Comparison of ENCODE assay signal across 8 cellular contexts in genomic region chr5:143354025-143354424, GRCh38. TPM values are rescaled to one million over a fixed set of nuclear protein-coding genes. Genes with fewer than 3 reads are reported as not detected.
DNase-seq lines count a peak whose midpoint lies in the region; ATAC-seq and TF ChIP-seq lines count a peak whose summit lies in the region.

No MANE protein-coding gene starts in this region.

- H3K27me3 ChIP-seq in IMR-90 (ENCODE audit: control insufficient read depth, insufficient read depth, low read length) (no peaks in the 10 kb centered on the region), spleen (replicated peaks in 1 of 7) (no peaks in the 10 kb centered on the region), WERI-Rb-1 (ENCODE audit: insufficient read depth, low read depth, severe bottlenecking) (no peaks in the 10 kb centered on the region)

- no peak overlapping the region for H4K8ac ChIP-seq in IMR-90 (ENCODE audit: low read depth in 2 of 2, low read length in 2 of 2)

- H4K20me1 ChIP-seq in IMR-90 (ENCODE audit: insufficient read depth, low read length), result peaks cover 56% of the 10 kb centered on the region; the same call in 1 of the 2 replicates

- no peak overlapping the region for H3K4ac ChIP-seq in IMR-90 (ENCODE audit: low read depth, low read length)

- no peak overlapping the region for H3K23ac ChIP-seq in IMR-90 (ENCODE audit: low read depth, low read length)

- CTCF ChIA-PET in IMR-90 (lab: Yijun Ruan, JAX), result no interaction called here

- no peak overlapping the region for H2AK5ac ChIP-seq in IMR-90 (ENCODE audit: low read depth, low read length)

- no peaks in the 10 kb centered on the region for H3K9me3 ChIP-seq in IMR-90 (ENCODE audit: control insufficient read depth, insufficient read depth, low read length)
- H3K9me3 ChIP-seq in spleen, result no peaks in the 10 kb centered on the region
- no peaks in the 10 kb centered on the region for H3K9me3 ChIP-seq in WERI-Rb-1 (ENCODE audit: severe bottlenecking)

- no peak overlapping the region for H2AK9ac ChIP-seq in IMR-90 (replicated peaks; ENCODE audit: low read depth, low read length, poor library complexity)

- no peak overlapping the region for H3K14ac ChIP-seq in IMR-90 (replicated peaks; ENCODE audit: low read depth, low read length)

- H3K4me3 ChIP-seq in IMR-90 (ENCODE audit: insufficient read depth, low read depth, low read length) (no peak overlapping the region), spleen (peak overlapping the region in 3 of 8 donors; percentile 2 to 16 (median 8)), WERI-Rb-1 (ENCODE audit: low read depth, low read length) (no peak overlapping the region)

- H2BK120ac ChIP-seq in IMR-90 (ENCODE audit: low read depth, low read length), result no peak overlapping the region

- no peaks in the 10 kb centered on the region for H3K9me3 Mint-ChIP-seq in central memory CD8-positive, alpha-beta T cell

- H2BK20ac ChIP-seq in IMR-90 (ENCODE audit: low read depth, low read length), result no peak overlapping the region

- intact Hi-C loops in IMR-90 (cut with micrococcal nuclease) (loop anchor here (2.0 kb wide), 1 partner anchor 13 kb away; no protein-coding TSS in a partner anchor), spleen (cut with DNase I; ENCODE audit: low total_unique reads) (no loop called here)

- no peak for TF ChIP-seq RAD21 in IMR-90 (IDR thresholded peaks at IDR 0.05; ENCODE audit: low read length)

- H3K36me3 ChIP-seq in IMR-90 (ENCODE audit: control insufficient read depth, insufficient read depth, low read length), result peaks cover 2% of the 10 kb centered on the region; the same call in 1 of the 2 replicates
- no peaks in the 10 kb centered on the region for H3K36me3 ChIP-seq in spleen
- H3K36me3 ChIP-seq in WERI-Rb-1, result no peaks in the 10 kb centered on the region

- no peak overlapping the region for H2BK5ac ChIP-seq in IMR-90 (ENCODE audit: low read depth, low read length, poor library complexity, severe bottlenecking)

- DNase-seq in IMR-90 (no peak), spleen (no peak), NCI-H446 treated with DMSO at 0.1 percent for 48 hours (lab: John Stamatoyannopoulos, UW) (no peak), DMS79 (lab: John Stamatoyannopoulos, UW) (no peak), WERI-Rb-1 (no peak)
- no peak for DNase-seq in central memory CD8-positive, alpha-beta T cell (ENCODE audit: low spot score in 2 of 2)
- DNase-seq in stimulated activated CD4-positive, alpha-beta T cell treated with anti-CD3 and anti-CD28 coated beads, Interleukin-15, amount 100 ng/mL, for 24 hours, result no peak

- H3K27ac Mint-ChIP-seq in central memory CD8-positive, alpha-beta T cell (ENCODE audit: low read depth), result peak overlapping the region; percentile 89

- no peak overlapping the region for H3K27ac ChIP-seq in IMR-90 (ENCODE audit: insufficient read depth, low read length)
- H3K27ac ChIP-seq in spleen, result peak overlapping the region in 7 of 8 donors; percentile 22 to 73 (median 64)
- H3K27ac ChIP-seq in WERI-Rb-1, result no peak overlapping the region

- peak; percentile 41 for ATAC-seq in GM19467 (IDR thresholded peaks at IDR 0.05; ENCODE audit: unreplicated experiment)
- no peak for ATAC-seq in IMR-90 (ENCODE audit: low read depth)
- no peak for ATAC-seq in central memory CD8-positive, alpha-beta T cell (replicated peaks; ENCODE audit: extremely low read depth, poor library complexity, severe bottlenecking)

- peak overlapping the region; percentile 41; the same call in 1 of the 2 replicates for H3K4me2 ChIP-seq in IMR-90 (ENCODE audit: low read depth, low read length)

- no peak overlapping the region for H4K5ac ChIP-seq in IMR-90 (ENCODE audit: low read depth, low read length)

- H3K27me3 Mint-ChIP-seq in central memory CD8-positive, alpha-beta T cell, result no peaks in the 10 kb centered on the region

- no peak overlapping the region for H4K91ac ChIP-seq in IMR-90 (ENCODE audit: insufficient read depth, low read depth, low read length)

- WGBS in IMR-90 (ENCODE audit: extremely low coverage in 2 of 2, insufficient read length in 1 of 2), 2 experiments, result no CpG with 5 or more reads among the region's 3 CpGs
- 27 to 43% (median 33%) methylated on average over 3 of the region's 3 CpGs for WGBS in spleen, 5 donors

- peaks cover 10% of the 10 kb centered on the region for H3K4me1 ChIP-seq in IMR-90 (ENCODE audit: control insufficient read depth, insufficient read depth, low read length)
- peaks cover 42 to 100% (median 93%) of the 10 kb centered on the region in 6 donors for H3K4me1 ChIP-seq in spleen

- no peak for TF ChIP-seq POLR2A in IMR-90 (IDR thresholded peaks at IDR 0.05; ENCODE audit: low read depth, low read length)
- TF ChIP-seq POLR2A in spleen (IDR thresholded peaks at IDR 0.05), result no peak

- H3K18ac ChIP-seq in IMR-90 (ENCODE audit: low read depth, low read length), result no peak overlapping the region

- peaks cover 6% of the 10 kb centered on the region for H3K36me3 Mint-ChIP-seq in central memory CD8-positive, alpha-beta T cell (ENCODE audit: insufficient read depth)

- no peak overlapping the region for H2AFZ ChIP-seq in IMR-90 (replicated peaks; ENCODE audit: low read length, poor library complexity)

- H3K56ac ChIP-seq in IMR-90 (ENCODE audit: extremely low read depth, insufficient read depth, low read length), result no peak overlapping the region

- dilution Hi-C loops in IMR-90 (cut with HindIII; ENCODE audit: low sequenced_read_pairs, unreplicated experiment), result no loop called here

- H3K9ac ChIP-seq in IMR-90 (ENCODE audit: low read depth, low read length), result no peak overlapping the region; the same call in 1 of the 2 replicates

- no TSS peak for BruUV-seq in IMR-90 (replicated peaks; lab: Mats Ljungman, UMichigan)

- H3K4me1 Mint-ChIP-seq in central memory CD8-positive, alpha-beta T cell, result peaks cover 48% of the 10 kb centered on the region

- H3K79me1 ChIP-seq in IMR-90 (ENCODE audit: low read depth in 1 of 2, low read length in 2 of 2), result peaks cover 26 to 72% of the 10 kb centered on the region in 2 experiments; a peak in 3 of 4 replicates

- POLR2A ChIA-PET in IMR-90 (lab: Charles Lee; ENCODE audit: unreplicated experiment), result no interaction called here

- peak overlapping the region; percentile 77 for H3K4me3 Mint-ChIP-seq in central memory CD8-positive, alpha-beta T cell

- in situ Hi-C loops in IMR-90 (cut with MboI; ENCODE audit: low sequenced_read_pairs), result no loop called here

- TF ChIP-seq CTCF in IMR-90 (conservative IDR thresholded peaks at IDR 0.05; ENCODE audit: low read depth, low read length), result no peak
- no peak for TF ChIP-seq CTCF in spleen (IDR thresholded peaks at IDR 0.05 in 8 of 11, conservative IDR thresholded peaks at IDR 0.05 in 3 of 11)
- TF ChIP-seq CTCF in WERI-Rb-1 (IDR thresholded peaks at IDR 0.05; ENCODE audit: low read depth, low read length), result no peak

- peaks cover 8% of the 10 kb centered on the region for H3K9me1 ChIP-seq in IMR-90 (ENCODE audit: insufficient read depth, low read length)

- H2BK15ac ChIP-seq in IMR-90 (ENCODE audit: low read depth, low read length), result no peak overlapping the region

TF ChIP-seq in IMR-90, 13 proteins besides CTCF, POLR2A, EP300 and RAD21:
- no peak for TF ChIP-seq SMC3 (IDR thresholded peaks at IDR 0.05; ENCODE audit: low read depth, low read length)
- no peak for TF ChIP-seq CEBPB (IDR thresholded peaks at IDR 0.05; ENCODE audit: low read depth, low read length)
- no peak for TF ChIP-seq BHLHE40 (IDR thresholded peaks at IDR 0.05; ENCODE audit: low read depth, low read length)
- TF ChIP-seq RCOR1 (IDR thresholded peaks at IDR 0.05; ENCODE audit: insufficient replicate concordance, low read length), result no peak
- no peak for TF ChIP-seq USF2 (IDR thresholded peaks at IDR 0.05; ENCODE audit: low read depth, low read length)
- no peak for TF ChIP-seq MAFK (IDR thresholded peaks at IDR 0.05; ENCODE audit: low read depth, low read length)
- no peak for TF ChIP-seq CHD1 (IDR thresholded peaks at IDR 0.05; ENCODE audit: low read depth, low read length)
- no peak for TF ChIP-seq NFE2L2 (IDR thresholded peaks at IDR 0.05; ENCODE audit: low read depth, low read length)
- no peak for TF ChIP-seq ELK1 (IDR thresholded peaks at IDR 0.05; ENCODE audit: borderline replicate concordance, low read depth, low read length)
- no peak for TF ChIP-seq FOS (IDR thresholded peaks at IDR 0.05; ENCODE audit: low read depth, low read length)
- TF ChIP-seq MAZ (IDR thresholded peaks at IDR 0.05; ENCODE audit: borderline replicate concordance, low read depth, low read length), result no peak
- TF ChIP-seq MXI1 (IDR thresholded peaks at IDR 0.05; ENCODE audit: borderline replicate concordance, low read depth, low read length), result no peak
- TF ChIP-seq RFX5 (IDR thresholded peaks at IDR 0.05; ENCODE audit: low read depth, low read length), result no peak

RNA-seq across cellular contexts. Expression of gene NR3C1, which starts 49.5 kb away (rescaled TPM):
- 62.8 and 77.4 TPM in 2 replicates for total RNA-seq in IMR-90 (2012; rRNA removed)
- polyA plus RNA-seq in IMR-90 (2012; rRNA removed), result 11.9 and 13.7 TPM in 2 replicates
- polyA plus RNA-seq in IMR-90 (2012; cell fraction: cytosol; rRNA removed), result 3.5 and 4.8 TPM in 2 replicates
- polyA plus RNA-seq in IMR-90 (2012; cell fraction: nucleus; rRNA removed; ENCODE audit: low replicate concordance), result 2.3 and 15.5 TPM in 2 replicates
- total RNA-seq in spleen, result 10 to 100 TPM; 58.4 to 97.8 (median 85.0) TPM
- 10 to 100 TPM; 18.2 to 23.2 (median 20.6) TPM for polyA plus RNA-seq in spleen

Comparison
In these comparisons a context has a peak if more than half of its experiments do, and no peak if none do; other contexts are left out.
1. H3K27ac ChIP-seq: peak in spleen (7 of 8); none in IMR-90 (single experiment) and WERI-Rb-1 (single experiment).